ENCODE assay signal across 15 cellular contexts in the genomic region with DNA sequence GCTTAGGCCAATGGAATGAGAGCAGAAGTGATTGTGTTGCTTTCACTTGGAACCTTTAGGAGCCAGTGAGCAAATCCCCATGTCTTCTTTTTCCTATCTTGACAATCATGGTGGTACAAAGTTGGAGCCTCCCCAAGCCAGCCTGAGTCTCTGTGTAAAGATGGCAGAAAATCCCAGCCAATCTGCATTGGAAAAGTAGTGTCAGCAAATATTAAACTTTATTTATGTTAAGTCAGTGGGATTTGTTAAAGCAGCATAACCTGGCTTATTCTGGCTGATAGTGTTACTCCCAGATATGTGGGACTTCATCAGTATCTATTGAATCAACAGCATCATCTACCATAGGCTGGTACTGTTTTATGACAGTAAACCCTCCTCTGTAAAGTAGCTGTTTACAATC. TPM values are rescaled to one million over a fixed set of nuclear protein-coding genes. Genes with fewer than 3 reads are reported as not detected.
DNase-seq lines count a peak whose midpoint lies in the region; ATAC-seq, FAIRE-seq and TF ChIP-seq lines count a peak whose summit lies in the region.
"Had no signal": no experiment of that assay in that cellular context is flagged by ENCODE, and none has a peak within 500 bp of the region (broad histone marks: within the 10 kb centered on the region; RNA-seq: fewer than 3 reads in every experiment).

No MANE protein-coding gene starts in this region.

- H3K36me3 ChIP-seq in HUES6 (ENCODE audit: control insufficient read depth, insufficient read depth, low read length) (no peaks in the 10 kb centered on the region), K562 (ENCODE audit: control insufficient read depth, insufficient read depth, low read length) (no peaks in the 10 kb centered on the region), mesenchymal stem cell (ENCODE audit: control insufficient read depth in 1 of 2, insufficient read depth in 2 of 2, low read depth in 1 of 2, low read length in 2 of 2) (no peaks in the 10 kb centered on the region), smooth muscle cell (ENCODE audit: low read depth) (no peaks in the 10 kb centered on the region)
- H3K36me3 ChIP-seq: sigmoid colon had no signal

- BruUV-seq in K562 (replicated peaks; lab: Mats Ljungman, UMichigan) = no TSS peak

- ATAC-seq in K562 (no peak), GM18909 (IDR thresholded peaks at IDR 0.05; ENCODE audit: poor library complexity, unreplicated experiment) (no peak)
- ATAC-seq: T-helper 17 cell had no signal

- H3K18ac ChIP-seq in mesenchymal stem cell (ENCODE audit: low read depth in 1 of 2, low read length in 2 of 2) = no peak overlapping the region

- H4K8ac ChIP-seq in mesenchymal stem cell (ENCODE audit: low read length) = no peak overlapping the region

- H3K9ac ChIP-seq in HUES6 (ENCODE audit: low read length) = no peak overlapping the region
- no peak overlapping the region for H3K9ac ChIP-seq in K562 (ENCODE audit: insufficient read depth in 1 of 2, low read depth in 2 of 2, low read length in 2 of 2)
- H3K9ac ChIP-seq in mesenchymal stem cell (ENCODE audit: low read length) = no peak overlapping the region
- peak overlapping the region; percentile 88 for H3K9ac ChIP-seq in smooth muscle cell (ENCODE audit: low read depth)

- H2BK120ac ChIP-seq in mesenchymal stem cell (ENCODE audit: low read depth, low read length) = no peak overlapping the region

- H2AK5ac ChIP-seq in mesenchymal stem cell (ENCODE audit: low read length, severe bottlenecking) = peak overlapping the region; percentile 76

- H3K27me3 ChIP-seq in HUES6 (ENCODE audit: control insufficient read depth, insufficient read depth, low read length) = peaks cover 6% of the 10 kb centered on the region; the same call in 1 of the 2 replicates
- peaks cover 2 to 19% of the 10 kb centered on the region in 2 experiments; a peak in 4 of 5 replicates for H3K27me3 ChIP-seq in K562 (ENCODE audit: control insufficient read depth in 2 of 2, insufficient read depth in 2 of 2, low read length in 2 of 2)
- H3K27me3 ChIP-seq in mesenchymal stem cell (ENCODE audit: control insufficient read depth in 1 of 2, insufficient read depth in 1 of 2, low read length in 2 of 2) = no peaks in the 10 kb centered on the region
- no peaks in the 10 kb centered on the region for H3K27me3 ChIP-seq in smooth muscle cell (ENCODE audit: low read depth)
- H3K27me3 ChIP-seq: sigmoid colon had no signal

- H4K20me1 ChIP-seq in K562 (replicated peaks; ENCODE audit: control insufficient read depth, insufficient read depth, low read length) (0 out of 2 replicates have a peak, but pooled peaks cover 3% of the 10 kb centered on the region), smooth muscle cell (ENCODE audit: low read depth) (peaks cover 61% of the 10 kb centered on the region)

- CTCF ChIA-PET in K562 (lab: Yijun Ruan, JAX; ENCODE audit: low intra/inter-chr PET ratio) = no interaction called here

- H3K4ac ChIP-seq in mesenchymal stem cell (ENCODE audit: low read depth in 1 of 2, low read length in 2 of 2) = no peak overlapping the region

- no peak for TF ChIP-seq EP300 in K562 (IDR thresholded peaks at IDR 0.05; ENCODE audit: low read length)

- no peaks in the 10 kb centered on the region for H3K9me1 ChIP-seq in K562 (ENCODE audit: control insufficient read depth, insufficient read depth, low read length)

- TF ChIP-seq POLR2A in K562 (conservative IDR thresholded peaks at IDR 0.05) = no peak

- DNase-seq in K562 (ENCODE audit: extremely low read depth in 1 of 4, low spot score in 3 of 4) (no peak), mesenchymal stem cell (no peak), smooth muscle cell (lab: John Stamatoyannopoulos, UW; ENCODE audit: unreplicated experiment) (no peak), C1 segment of cervical spinal cord (lab: John Stamatoyannopoulos, UW) (no peak), foreskin melanocyte (no peak), NCI-H82 (lab: John Stamatoyannopoulos, UW) (no peak)
- DNase-seq: activated CD4-positive, alpha-beta T cell treated with anti-CD3 and anti-CD28 coated beads, Interleukin-2, amount 10 ng/mL, durations not matched to agents 7 days and 5 days; NCI-H1417 treated with DMSO at 0.1 percent for 48 hours; NCI-H446 treated with DMSO at 0.1 percent for 48 hours; sigmoid colon; T-helper 17 cell had no signal

- peaks cover 57% of the 10 kb centered on the region for H3K4me1 ChIP-seq in HUES6 (ENCODE audit: control insufficient read depth, insufficient read depth, low read length)
- H3K4me1 ChIP-seq in K562 (replicated peaks in 1 of 2; ENCODE audit: control insufficient read depth in 2 of 2, insufficient read depth in 2 of 2, low read length in 2 of 2) = no peaks in the 10 kb centered on the region; a peak in 1 of 5 replicates
- peaks cover 11% of the 10 kb centered on the region for H3K4me1 ChIP-seq in mesenchymal stem cell (ENCODE audit: control insufficient read depth, insufficient read depth, low read depth, low read length)
- H3K4me1 ChIP-seq in smooth muscle cell (ENCODE audit: low read depth) = peaks cover 30% of the 10 kb centered on the region

- H3K79me2 ChIP-seq in K562 (ENCODE audit: control insufficient read depth, insufficient read depth, low read length) (no peaks in the 10 kb centered on the region), smooth muscle cell (ENCODE audit: low read depth) (peaks cover 56% of the 10 kb centered on the region)

- no peak overlapping the region for H3K4me2 ChIP-seq in K562 (ENCODE audit: insufficient read depth, low read length)
- no peak overlapping the region for H3K4me2 ChIP-seq in mesenchymal stem cell (ENCODE audit: low read length, poor library complexity, severe bottlenecking)
- H3K4me2 ChIP-seq in smooth muscle cell = peak overlapping the region; percentile 82

- peaks cover 12% of the 10 kb centered on the region for H3K79me1 ChIP-seq in mesenchymal stem cell (replicated peaks; ENCODE audit: low read length, poor library complexity, severe bottlenecking)

- no peak overlapping the region for H4K91ac ChIP-seq in mesenchymal stem cell (ENCODE audit: low read length)

- no peak overlapping the region for H2BK12ac ChIP-seq in mesenchymal stem cell (ENCODE audit: low read length in 2 of 2)

- H2BK15ac ChIP-seq in mesenchymal stem cell (ENCODE audit: low read depth, poor library complexity, severe bottlenecking) = no peak overlapping the region

- no peak overlapping the region for H2AFZ ChIP-seq in K562 (ENCODE audit: low read depth, low read length)
- H2AFZ ChIP-seq in mesenchymal stem cell (ENCODE audit: low read depth, low read length) = no peak overlapping the region
- no peak overlapping the region for H2AFZ ChIP-seq in smooth muscle cell (ENCODE audit: low read depth)

- no peaks in the 10 kb centered on the region for H3K9me3 ChIP-seq in HUES6 (ENCODE audit: control insufficient read depth, insufficient read depth, low read depth, low read length)
- no peaks in the 10 kb centered on the region for H3K9me3 ChIP-seq in K562 (replicated peaks; ENCODE audit: control insufficient read depth, insufficient read depth, low read depth, low read length)
- H3K9me3 ChIP-seq in mesenchymal stem cell (ENCODE audit: control insufficient read depth, low read length) = no peaks in the 10 kb centered on the region
- no peaks in the 10 kb centered on the region for H3K9me3 ChIP-seq in smooth muscle cell (replicated peaks; ENCODE audit: low read depth)
- H3K9me3 ChIP-seq: sigmoid colon had no signal

- H3K27ac ChIP-seq in HUES6 (ENCODE audit: low read depth, low read length) = no peak overlapping the region
- H3K27ac ChIP-seq in K562 (ENCODE audit: extremely low read depth, low read depth, low read length) = no peak overlapping the region
- no peak overlapping the region for H3K27ac ChIP-seq in mesenchymal stem cell (ENCODE audit: low read length, poor library complexity, severe bottlenecking)
- peak overlapping the region; percentile 92 for H3K27ac ChIP-seq in smooth muscle cell (ENCODE audit: low read depth)

- H3K14ac ChIP-seq in mesenchymal stem cell (ENCODE audit: low read length in 2 of 2) = no peak overlapping the region

- FAIRE-seq in K562 (lab: Jason Lieb, UNC) = no peak
- FAIRE-seq: RCC 7860 had no signal

- no peak for TF ChIP-seq RAD21 in K562 (CRISPR knock-in tag; conservative IDR thresholded peaks at IDR 0.05 in 1 of 2, IDR thresholded peaks at IDR 0.05 in 1 of 2)

- H3F3A ChIP-seq in smooth muscle cell (ENCODE audit: low read depth) = peaks cover 30% of the 10 kb centered on the region

- POLR2A ChIA-PET in K562 (lab: Yijun Ruan, JAX) = no interaction called here

- H2BK5ac ChIP-seq in mesenchymal stem cell (ENCODE audit: low read depth, low read length, poor library complexity, severe bottlenecking) = no peak overlapping the region

- in situ Hi-C loops in K562 (cut with MboI) = no loop called here

- TF ChIP-seq CTCF in K562 (IDR thresholded peaks at IDR 0.05 in 2 of 3, conservative IDR thresholded peaks at IDR 0.05 in 1 of 3; ENCODE audit: insufficient read depth in 2 of 3, low read depth in 1 of 3, low read length in 3 of 3) = no peak
- TF ChIP-seq CTCF in smooth muscle cell (IDR thresholded peaks at IDR 0.05; ENCODE audit: borderline replicate concordance, insufficient read depth, poor library complexity, severe bottlenecking) = no peak

- intact Hi-C loops in K562 (cut with micrococcal nuclease) = loop anchor here (10.0 kb wide), 2 partner anchors 116 to 1936 kb away; no protein-coding TSS in a partner anchor

- H3K4me3 ChIP-seq in HUES6 (ENCODE audit: low read depth, low read length) (peak overlapping the region; percentile 86; the same call in 1 of the 2 replicates), K562 (no peak overlapping the region), mesenchymal stem cell (ENCODE audit: insufficient read depth in 1 of 2, low read depth in 1 of 2, low read length in 2 of 2) (peak overlapping the region in 1 of 2 experiments; percentile 83), smooth muscle cell (peak overlapping the region; percentile 88)

- H3K23ac ChIP-seq in mesenchymal stem cell (ENCODE audit: low read length in 2 of 2) = no peak overlapping the region

RNA-seq across cellular contexts. Expression of a gene that starts 2.2 kb away (rescaled TPM):
- total RNA-seq in K562 (2011; cell fraction: chromatin; rRNA removed; ENCODE audit: low replicate concordance) = not detected in 2 replicates
- total RNA-seq in K562 (2011; cell fraction: nucleolus; rRNA removed) = not detected in 2 replicates
- not detected in 2 replicates for total RNA-seq in K562 (2011; cell fraction: nucleoplasm; rRNA removed)
- total RNA-seq in K562 (2014; rRNA removed) (not detected in 2 replicates), K562 (2014; rRNA removed; fragmentation: Illumina TruSeq; extraction: Trizol) (not detected in 2 replicates), K562 (2015; rRNA removed; fragmentation: Illumina TruSeq; extraction: Trizol) (not detected in 2 replicates), K562 (2021) (0.02 TPM in 2 replicates), smooth muscle cell (54.0 and 64.2 TPM in 2 replicates)
- polyA plus RNA-seq in K562 (2011; rRNA removed) (not detected in 2 replicates), K562 (2014; fragmentation: Illumina TruSeq; extraction: Trizol) (not detected in 2 replicates), K562 (2014; fragmentation: Nextera tagmentation; extraction: Ambion mirVana) (not detected), K562 (2014; rRNA removed) (not detected in 2 replicates), smooth muscle cell (35.3 and 38.8 TPM in 2 replicates)
- polyA plus RNA-seq in K562 (2011; cell fraction: cytosol; rRNA removed) = 0.22 TPM in 1 of 2 replicates, not detected in the other
- polyA plus RNA-seq in K562 (2011; cell fraction: nucleus; rRNA removed) = not detected in 2 replicates
- not detected in 2 replicates for polyA plus RNA-seq in K562 (2012)
- polyA minus RNA-seq in K562 (2011; rRNA and poly(A)+ RNA removed) = not detected in 2 replicates
- polyA minus RNA-seq in K562 (2011; cell fraction: cytosol; rRNA and poly(A)+ RNA removed) = not detected in 2 replicates
- not detected in 2 replicates for polyA minus RNA-seq in K562 (2011; cell fraction: nucleus; rRNA and poly(A)+ RNA removed)
- 8.2 TPM for polyA plus RNA-seq in mesenchymal stem cell (2013, experiment 1 of 2)
- polyA plus RNA-seq in mesenchymal stem cell (2013, experiment 2 of 2) = 7.9 TPM
- total RNA-seq: activated CD4-positive, alpha-beta T cell treated with anti-CD3 and anti-CD28 coated beads, Interleukin-2, amount 10 ng/mL, durations not matched to agents 7 days and 5 days had no signal
- polyA plus RNA-seq: IgD-negative memory B cell had no signal

Comparison
In these comparisons a context has a peak if more than half of its experiments do, and no peak if none do; other contexts are left out.
1. RNA of a gene that starts 2.2 kb away (total RNA-seq): 54.0 to 64.2 TPM in smooth muscle cell; 0.02 TPM in K562; every median in the first group is over 10 times any median in the second.